In genomic region chr2:15284601-15285000, GRCh38 we compare ENCODE assay signal across 22 cellular contexts.
"Had no signal": no experiment of that assay in that cellular context is flagged by ENCODE, and none has a peak within 500 bp of the region (broad histone marks: within the 10 kb centered on the region; RNA-seq: fewer than 3 reads in every experiment).

No MANE protein-coding gene starts in this region.

- H3K27ac ChIP-seq: cardiac muscle cell, esophagus squamous epithelium, left ventricle myocardium inferior, prostate gland, skin epidermis, tibial nerve, uterus had no signal

- DNase-seq: activated B cell treated with CpG ODN at 0.5 μM for 24 hours; activated CD4-positive, alpha-beta memory T cell treated with anti-CD3 and anti-CD28 coated beads for 36 hours; activated CD4-positive, alpha-beta T cell treated with anti-CD3 and anti-CD28 coated beads for 4 hours; activated naive CD4-positive, alpha-beta T cell treated with Interleukin-2 at 50 U/mL for 16 hours; activated naive CD8-positive, alpha-beta T cell treated with anti-CD3 and anti-CD28 coated beads, Interleukin-2, amount 10 ng/mL, durations not matched to agents 7 days and 5 days; amygdala; dermis blood vessel endothelial cell; effector memory CD4-positive, alpha-beta T cell; esophagus squamous epithelium; immature natural killer cell; kidney glomerular epithelial cell; left ventricle myocardium inferior; mammary epithelial cell; midbrain; nephron progenitor cell; right cardiac atrium; stimulated activated naive CD8-positive, alpha-beta T cell treated with anti-CD3 and anti-CD28 coated beads, Interleukin-15, Interleukin-2, amounts not matched to agents 100 U/mL and 50 U/mL, for 24 hours; uterus had no signal
